12 cellular contexts compared by ENCODE assay signal in the genomic region with DNA sequence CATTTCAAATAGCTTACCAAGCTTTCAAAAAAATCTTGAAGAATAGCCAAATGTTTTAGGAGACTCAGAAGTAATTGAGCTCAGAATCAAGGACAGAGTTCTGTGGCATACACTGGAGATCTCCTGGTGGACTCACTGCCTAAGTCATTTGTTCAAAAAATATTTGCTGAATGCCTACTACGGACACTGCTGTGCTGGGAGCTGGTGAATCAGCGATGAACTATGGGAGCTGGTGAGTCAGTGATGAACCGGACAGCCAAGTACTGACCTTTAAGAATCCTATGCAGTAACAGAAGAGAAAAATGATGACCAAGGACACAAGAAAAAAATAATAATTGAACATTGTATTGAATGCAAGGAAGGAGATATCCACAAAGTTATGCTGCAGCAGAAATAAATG.
DNase-seq lines count a peak whose midpoint lies in the region; ATAC-seq, FAIRE-seq and TF ChIP-seq lines count a peak whose summit lies in the region.
"Had no signal": no experiment of that assay in that cellular context is flagged by ENCODE, and none has a peak within 500 bp of the region (broad histone marks: within the 10 kb centered on the region; RNA-seq: fewer than 3 reads in every experiment).

No MANE protein-coding gene starts in this region.

- POLR2A ChIA-PET in HEK293T (lab: Yijun Ruan, JAX), result no interaction called here

- CTCF ChIA-PET in HEK293T (lab: Yijun Ruan, JAX), result no interaction called here

- no peak for TF ChIP-seq POLR2A in H54 (IDR thresholded peaks at IDR 0.05; ENCODE audit: low read depth, low read length)

- DNase-seq in H54 (ENCODE audit: insufficient read length, low spot score) (peak; percentile 16), fibroblast of the conjunctiva (ENCODE audit: low read depth) (peak; percentile 74), skeletal muscle cell (ENCODE audit: low read depth) (peak; percentile 90), HEK293T (ENCODE audit: extremely low spot score) (no peak)
- DNase-seq: naive thymus-derived CD8-positive, alpha-beta T cell; NCI-H446; tibial artery had no signal

- FAIRE-seq in H54 (lab: Jason Lieb, UNC), result peak; percentile 100

- ATAC-seq in SK-N-SH treated with all-trans-retinoic acid at 6 μM for 48 hours, result peak; percentile 98
- ATAC-seq in GM21360 (IDR thresholded peaks at IDR 0.05; ENCODE audit: unreplicated experiment), result no peak
- ATAC-seq in HG02610 (IDR thresholded peaks at IDR 0.05; ENCODE audit: unreplicated experiment), result no peak
- no peak for ATAC-seq in GM18873 (IDR thresholded peaks at IDR 0.05; ENCODE audit: low FRiP score, unreplicated experiment)
- ATAC-seq: naive thymus-derived CD8-positive, alpha-beta T cell had no signal

- H3K4me3 ChIP-seq in skeletal muscle cell (ENCODE audit: low read depth, low read length), result no peak overlapping the region
- H3K4me3 ChIP-seq: cardiac muscle cell, tibial artery had no signal

TF ChIP-seq in SK-N-SH treated with all-trans-retinoic acid at 6 μM for 48 hours, 23 proteins besides CTCF, POLR2A, EP300 and RAD21:
- TF ChIP-seq ZFP3 (CRISPR knock-in tag; IDR thresholded peaks at IDR 0.05) (0 out of 2 replicates have a peak, but pooled peaks have one; percentile 52), ISL1 (CRISPR knock-in tag; IDR thresholded peaks at IDR 0.05) (0 out of 2 replicates have a peak, but pooled peaks have one; percentile 11), PPARA (CRISPR knock-in tag; IDR thresholded peaks at IDR 0.05; ENCODE audit: borderline replicate concordance) (no peak)

TF ChIP-seq in HEK293T, 16 proteins besides CTCF, POLR2A, EP300 and RAD21:
- no peak for TF ChIP-seq SUZ12 (IDR thresholded peaks at IDR 0.05)
